ENCODE assay signal across 2 cellular contexts in the genomic region with DNA sequence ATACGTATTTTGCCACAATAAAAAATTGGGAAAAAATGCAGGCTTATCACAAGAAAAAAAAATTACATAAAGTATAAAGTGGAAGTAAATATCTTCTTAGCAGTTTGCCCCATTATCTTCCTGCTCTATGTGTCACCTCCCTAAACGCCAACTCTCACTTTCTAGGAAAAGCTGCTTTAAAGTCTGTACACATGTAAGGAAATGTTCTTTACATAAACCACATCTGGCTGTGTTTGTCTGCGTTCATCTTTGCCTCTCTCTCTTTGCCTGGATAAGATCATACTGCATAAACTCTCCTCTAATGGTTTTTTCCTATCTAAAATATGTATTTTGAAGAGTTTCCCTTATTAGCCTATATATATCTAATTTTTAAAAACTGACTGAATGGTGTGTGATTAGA.
TF ChIP-seq lines count a peak whose summit lies in the region.

No MANE protein-coding gene starts in this region.

TF ChIP-seq in HepG2, 621 proteins besides CTCF, POLR2A, EP300 and RAD21:
- peak; percentile 34; the same call in 1 of the 2 replicates for TF ChIP-seq BCL6 (CRISPR knock-in tag; IDR thresholded peaks at IDR 0.05)
- TF ChIP-seq ZNF317 (CRISPR knock-in tag; IDR thresholded peaks at IDR 0.05) = no peak

TF ChIP-seq in K562, 482 proteins besides CTCF, POLR2A, EP300 and RAD21 (continues in another document):
- TF ChIP-seq THRAP3 (IDR thresholded peaks at IDR 0.05; ENCODE audit: borderline replicate concordance) (no peak), TOE1 (IDR thresholded peaks at IDR 0.05; ENCODE audit: borderline replicate concordance) (no peak), TOE1 (CRISPR knock-in tag; IDR thresholded peaks at IDR 0.05; ENCODE audit: borderline replicate concordance, low read depth) (no peak), ZNF224 (CRISPR knock-in tag; IDR thresholded peaks at IDR 0.05) (no peak), GTF2E2 (tag; IDR thresholded peaks at IDR 0.05) (no peak), FOXA3 (CRISPR knock-in tag; conservative IDR thresholded peaks at IDR 0.05 in 1 of 2, IDR thresholded peaks at IDR 0.05 in 1 of 2) (peak in 1 of 2 experiments; percentile 42; a peak in 2 of 4 replicates), ZBTB1 (CRISPR knock-in tag; IDR thresholded peaks at IDR 0.05; ENCODE audit: borderline replicate concordance, low read depth) (no peak), NFRKB (IDR thresholded peaks at IDR 0.05; ENCODE audit: low read depth) (no peak), TAL1 (IDR thresholded peaks at IDR 0.05) (no peak; the same call in 1 of the 2 replicates), ZNF511 (CRISPR knock-in tag; IDR thresholded peaks at IDR 0.05) (no peak), ZNF184 (CRISPR knock-in tag; IDR thresholded peaks at IDR 0.05) (no peak), RCOR1 (IDR thresholded peaks at IDR 0.05; ENCODE audit: borderline replicate concordance in 1 of 2, low read depth in 2 of 2, low read length in 2 of 2) (0 out of 4 replicates have a peak, but pooled peaks of 1 of the 2 experiments have one; percentile 43), TEAD2 (tag; IDR thresholded peaks at IDR 0.05) (no peak), C11orf30 (IDR thresholded peaks at IDR 0.05; ENCODE audit: low read depth) (no peak), ZNF518B (CRISPR knock-in tag; IDR thresholded peaks at IDR 0.05) (no peak), SMAD4 (CRISPR knock-in tag; conservative IDR thresholded peaks at IDR 0.05) (0 out of 2 replicates have a peak, but pooled peaks have one; percentile 44), MAX (CRISPR knock-in tag; IDR thresholded peaks at IDR 0.05) (no peak), KHSRP (IDR thresholded peaks at IDR 0.05) (no peak), MBD2 (IDR thresholded peaks at IDR 0.05; ENCODE audit: borderline replicate concordance, low read depth) (0 out of 2 replicates have a peak, but pooled peaks have one; percentile 7), ZBTB40 (IDR thresholded peaks at IDR 0.05) (no peak), ZBTB40 (CRISPR knock-in tag; IDR thresholded peaks at IDR 0.05) (no peak), JUND (IDR thresholded peaks at IDR 0.05; ENCODE audit: borderline replicate concordance, low read depth, low read length) (peak; percentile 36; the same call in 1 of the 2 replicates), JUND (tag; IDR thresholded peaks at IDR 0.05; ENCODE audit: borderline replicate concordance, low read depth, low read length) (no peak; the same call in 2 of the 3 replicates), RUNX1 (IDR thresholded peaks at IDR 0.05; ENCODE audit: low read depth) (no peak), ZNF644 (tag; IDR thresholded peaks at IDR 0.05; ENCODE audit: low read depth) (no peak), CREM (IDR thresholded peaks at IDR 0.05; ENCODE audit: low read depth) (no peak), ZNF766 (CRISPR knock-in tag; conservative IDR thresholded peaks at IDR 0.05) (no peak), MNT (conservative IDR thresholded peaks at IDR 0.05) (no peak), GTF2A2 (tag; IDR thresholded peaks at IDR 0.05) (no peak), GABPB2 (CRISPR knock-in tag; conservative IDR thresholded peaks at IDR 0.05) (no peak), FOXJ2 (tag; IDR thresholded peaks at IDR 0.05) (no peak), KLF16 (IDR thresholded peaks at IDR 0.05) (no peak), FUS (optimal IDR thresholded peaks at IDR 0.05; ENCODE audit: low read depth, low read length) (no peak), IFI16 (CRISPR knock-in tag; IDR thresholded peaks at IDR 0.05) (no peak), PTRF (tag; IDR thresholded peaks at IDR 0.05) (no peak), NEUROD1 (IDR thresholded peaks at IDR 0.05; ENCODE audit: borderline replicate concordance, low read depth, low read length, partially characterized antibody) (no peak)
- TF ChIP-seq, protein P1, sequence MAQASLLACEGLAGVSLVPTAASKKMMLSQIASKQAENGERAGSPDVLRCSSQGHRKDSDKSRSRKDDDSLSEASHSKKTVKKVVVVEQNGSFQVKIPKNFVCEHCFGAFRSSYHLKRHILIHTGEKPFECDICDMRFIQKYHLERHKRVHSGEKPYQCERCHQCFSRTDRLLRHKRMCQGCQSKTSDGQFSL (CRISPR knock-in tag; IDR thresholded peaks at IDR 0.05) = no peak
- TF ChIP-seq, protein P1 (tag; IDR thresholded peaks at IDR 0.05) = no peak
- TF ChIP-seq, protein P2, sequence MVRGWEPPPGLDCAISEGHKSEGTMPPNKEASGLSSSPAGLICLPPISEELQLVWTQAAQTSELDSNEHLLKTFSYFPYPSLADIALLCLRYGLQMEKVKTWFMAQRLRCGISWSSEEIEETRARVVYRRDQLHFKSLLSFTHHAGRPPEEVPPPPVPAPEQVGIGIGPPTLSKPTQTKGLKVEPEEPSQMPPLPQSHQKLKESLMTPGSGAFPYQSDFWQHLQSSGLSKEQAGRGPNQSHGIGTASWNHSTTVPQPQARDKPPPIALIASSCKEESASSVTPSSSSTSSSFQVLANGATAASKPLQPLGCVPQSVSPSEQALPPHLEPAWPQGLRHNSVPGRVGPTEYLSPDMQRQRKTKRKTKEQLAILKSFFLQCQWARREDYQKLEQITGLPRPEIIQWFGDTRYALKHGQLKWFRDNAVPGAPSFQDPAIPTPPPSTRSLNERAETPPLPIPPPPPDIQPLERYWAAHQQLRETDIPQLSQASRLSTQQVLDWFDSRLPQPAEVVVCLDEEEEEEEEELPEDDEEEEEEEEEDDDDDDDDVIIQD (CRISPR knock-in tag; IDR thresholded peaks at IDR 0.05) = no peak
